ENCODE assay signal across 15 cellular contexts in genomic region chr19:14533450-14533849, GRCh38. TPM values are rescaled to one million over a fixed set of nuclear protein-coding genes. Genes with fewer than 3 reads are reported as not detected.
"Had no signal": no experiment of that assay in that cellular context is flagged by ENCODE, and none has a peak within 500 bp of the region (broad histone marks: within the 10 kb centered on the region; RNA-seq: fewer than 3 reads in every experiment).

No MANE protein-coding gene starts in this region.

- H3K27ac ChIP-seq: colonic mucosa, lower lobe of right lung, pancreas, thyroid gland, vagina had no signal

- H3K36me3 ChIP-seq: colonic mucosa, pancreas, thyroid gland, vagina had no signal

- H3K27me3 Mint-ChIP-seq: activated naive CD4-positive, alpha-beta T cell treated with anti-CD3 and anti-CD28 coated beads, Interleukin-2, amount 10 ng/mL, durations not matched to agents 7 days and 5 days; stimulated activated naive B cell treated with anti-CD40 and anti-IgM and Interleukin-4, amounts not matched to agents 10 μg/mL and 1 μg/mL and 100 μg/mL, for 72 hours had no signal

- H3K27ac Mint-ChIP-seq: activated naive CD4-positive, alpha-beta T cell treated with anti-CD3 and anti-CD28 coated beads, Interleukin-2, amount 10 ng/mL, durations not matched to agents 7 days and 5 days; stimulated activated naive B cell treated with anti-CD40 and anti-IgM and Interleukin-4, amounts not matched to agents 10 μg/mL and 1 μg/mL and 100 μg/mL, for 72 hours had no signal

- H3K4me3 ChIP-seq: colonic mucosa, esophagus squamous epithelium, lower lobe of right lung, pancreas, thyroid gland, vagina had no signal

- H3K4me3 Mint-ChIP-seq: activated naive CD4-positive, alpha-beta T cell treated with anti-CD3 and anti-CD28 coated beads, Interleukin-2, amount 10 ng/mL, durations not matched to agents 7 days and 5 days; stimulated activated naive B cell treated with anti-CD40 and anti-IgM and Interleukin-4, amounts not matched to agents 10 μg/mL and 1 μg/mL and 100 μg/mL, for 72 hours had no signal

- H3K27me3 ChIP-seq: colonic mucosa, esophagus squamous epithelium, pancreas, thyroid gland, vagina had no signal

- H3K9me3 Mint-ChIP-seq: activated naive CD4-positive, alpha-beta T cell treated with anti-CD3 and anti-CD28 coated beads, Interleukin-2, amount 10 ng/mL, durations not matched to agents 7 days and 5 days; stimulated activated naive B cell treated with anti-CD40 and anti-IgM and Interleukin-4, amounts not matched to agents 10 μg/mL and 1 μg/mL and 100 μg/mL, for 72 hours had no signal

- ATAC-seq: lower lobe of right lung; pancreas; stimulated activated naive B cell treated with anti-CD40 and anti-IgM and Interleukin-4, amounts not matched to agents 10 μg/mL and 1 μg/mL and 100 μg/mL, for 72 hours had no signal

- DNase-seq: activated naive CD4-positive, alpha-beta T cell treated with anti-CD3 and anti-CD28 coated beads, Interleukin-2, amount 10 ng/mL, durations not matched to agents 7 days and 5 days; activated T-cell treated with anti-CD3 and anti-CD28 coated beads for 4 hours; caudate nucleus; colonic mucosa; effector CD4-positive, alpha-beta T cell; esophagus squamous epithelium; lower lobe of right lung; pancreas; stimulated activated CD4-positive, alpha-beta T cell treated with anti-CD3 and anti-CD28 coated beads, Interleukin-2, amount 100 ng/mL, for 48 hours; stimulated activated naive B cell treated with anti-CD40 and anti-IgM and Interleukin-4, amounts not matched to agents 10 μg/mL and 1 μg/mL and 100 μg/mL, for 72 hours; T-helper 9 cell; thyroid gland had no signal

- H3K9me3 ChIP-seq: colonic mucosa, esophagus squamous epithelium, lower lobe of right lung, pancreas, thyroid gland, vagina had no signal

RNA-seq across cellular contexts. Expression of gene CLEC17A, which starts 49.4 kb away (rescaled TPM):
- total RNA-seq: endothelial cell of umbilical vein, esophagus squamous epithelium, fibroblast of villous mesenchyme, lower lobe of right lung, thyroid gland, vagina had no signal
